ENCODE assay signal across 9 cellular contexts in the genomic region with DNA sequence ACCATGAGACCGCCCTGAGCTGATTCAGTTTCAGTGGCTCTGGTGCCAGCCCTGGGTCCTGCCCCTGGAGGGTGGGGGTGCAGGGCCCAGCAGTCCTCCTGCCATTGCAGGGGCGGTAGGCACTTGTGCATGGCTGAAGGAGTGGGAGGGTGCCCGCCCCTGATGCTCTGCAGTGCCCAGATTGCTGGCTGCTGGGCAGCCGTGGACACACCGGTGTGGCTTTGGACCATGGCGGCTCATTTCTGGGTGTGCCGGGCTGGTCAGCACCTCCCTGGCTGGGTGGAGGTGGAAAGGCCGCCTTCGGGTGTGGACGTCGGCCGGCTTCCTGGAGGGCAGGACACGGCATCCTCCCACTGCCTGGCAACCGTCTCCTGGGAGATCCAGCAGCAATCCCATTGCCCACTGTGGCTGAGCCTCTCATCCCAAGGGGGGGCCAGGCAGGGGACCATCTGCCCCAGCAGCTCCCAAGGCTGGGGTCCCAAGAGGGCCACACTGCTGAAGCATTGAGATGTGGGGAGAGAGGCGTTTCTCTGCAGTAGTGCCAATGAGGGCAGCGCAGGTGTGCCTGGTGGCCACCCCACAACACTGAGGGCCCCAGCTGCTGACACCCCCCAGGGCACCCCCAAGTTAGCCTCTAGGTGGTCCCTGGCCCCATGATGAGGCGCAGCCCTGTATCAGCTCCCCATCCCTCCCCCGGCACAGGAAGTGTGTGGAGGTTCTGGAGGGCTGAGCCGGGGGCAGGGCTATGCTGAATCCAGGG. TPM values are rescaled to one million over a fixed set of nuclear protein-coding genes. Genes with fewer than 3 reads are reported as not detected.
DNase-seq lines count a peak whose midpoint lies in the region; ATAC-seq and TF ChIP-seq lines count a peak whose summit lies in the region.
"Had no signal": no experiment of that assay in that cellular context is flagged by ENCODE, and none has a peak within 500 bp of the region (broad histone marks: within the 10 kb centered on the region; RNA-seq: fewer than 3 reads in every experiment).

No MANE protein-coding gene starts in this region.

- H3K36me3 Mint-ChIP-seq in CD4-positive, CD25-positive, alpha-beta regulatory T cell, result no peaks in the 10 kb centered on the region
- H3K36me3 Mint-ChIP-seq in IgD-negative memory B cell, result no peaks in the 10 kb centered on the region

- H3K4me1 Mint-ChIP-seq in CD4-positive, CD25-positive, alpha-beta regulatory T cell, result peaks cover 0 to 22% (median 8%) of the 10 kb centered on the region in 4 donors
- peaks cover 10 to 21% (median 15%) of the 10 kb centered on the region in 3 donors for H3K4me1 Mint-ChIP-seq in IgD-negative memory B cell

- peak overlapping the region; percentile 58 to 85 (median 74) for H3K4me3 Mint-ChIP-seq in CD4-positive, CD25-positive, alpha-beta regulatory T cell
- peak overlapping the region; percentile 34 to 91 (median 65) for H3K4me3 Mint-ChIP-seq in IgD-negative memory B cell

- no peaks in the 10 kb centered on the region for H3K36me3 ChIP-seq in CD4-positive, CD25-positive, alpha-beta regulatory T cell (ENCODE audit: control insufficient read depth, insufficient read depth, low read length)
- peaks cover 19% of the 10 kb centered on the region for H3K36me3 ChIP-seq in iPS-18a (ENCODE audit: control insufficient read depth, low read depth, low read length)

- H3K4me1 ChIP-seq in CD4-positive, CD25-positive, alpha-beta regulatory T cell (ENCODE audit: control insufficient read depth, insufficient read depth, low read length, poor library complexity, severe bottlenecking), result peaks cover 17% of the 10 kb centered on the region
- peaks cover 25% of the 10 kb centered on the region for H3K4me1 ChIP-seq in iPS-18a (ENCODE audit: control insufficient read depth, low read depth, low read length)

- ATAC-seq in CD4-positive, CD25-positive, alpha-beta regulatory T cell (ENCODE audit: low read depth in 2 of 2), result peak; percentile 52 to 55
- ATAC-seq in GM19463 (IDR thresholded peaks at IDR 0.05; ENCODE audit: unreplicated experiment), result peak; percentile 25
- ATAC-seq in HG03342 (IDR thresholded peaks at IDR 0.05; ENCODE audit: unreplicated experiment), result no peak
- no peak for ATAC-seq in omental fat pad (ENCODE audit: low FRiP score)

- no peaks in the 10 kb centered on the region for H3K9me3 Mint-ChIP-seq in CD4-positive, CD25-positive, alpha-beta regulatory T cell
- no peaks in the 10 kb centered on the region for H3K9me3 Mint-ChIP-seq in IgD-negative memory B cell

- H3K27me3 ChIP-seq in CD4-positive, CD25-positive, alpha-beta regulatory T cell (ENCODE audit: control insufficient read depth, insufficient read depth, low read length), result no peaks in the 10 kb centered on the region
- no peaks in the 10 kb centered on the region for H3K27me3 ChIP-seq in iPS-18a (ENCODE audit: control insufficient read depth, insufficient read depth, low read length)
- H3K27me3 ChIP-seq: ascending aorta had no signal

- TF ChIP-seq CTCF in omental fat pad (IDR thresholded peaks at IDR 0.05), result no peak

- no peak overlapping the region for H3K27ac ChIP-seq in CD4-positive, CD25-positive, alpha-beta regulatory T cell (ENCODE audit: insufficient read depth, low read length, poor library complexity, severe bottlenecking)
- peak overlapping the region; percentile 30 for H3K27ac ChIP-seq in iPS-18a (ENCODE audit: low read length)
- H3K27ac ChIP-seq: ascending aorta had no signal

- H3K9me3 ChIP-seq in CD4-positive, CD25-positive, alpha-beta regulatory T cell (ENCODE audit: control insufficient read depth in 2 of 2, low read length in 2 of 2), result no peaks in the 10 kb centered on the region
- H3K9me3 ChIP-seq in iPS-18a (ENCODE audit: control insufficient read depth, low read depth, low read length), result no peaks in the 10 kb centered on the region
- H3K9me3 ChIP-seq: ascending aorta had no signal

- H3K27ac Mint-ChIP-seq in CD4-positive, CD25-positive, alpha-beta regulatory T cell, result peak overlapping the region in 2 of 3 donors; percentile 67 to 82
- peak overlapping the region in 2 of 3 donors; percentile 61 to 87 for H3K27ac Mint-ChIP-seq in IgD-negative memory B cell

- DNase-seq in CD4-positive, CD25-positive, alpha-beta regulatory T cell, result no peak
- DNase-seq in putamen (ENCODE audit: low spot score) (no peak), NCI-H187 (lab: John Stamatoyannopoulos, UW) (no peak), omental fat pad (ENCODE audit: low spot score) (no peak)

- no peaks in the 10 kb centered on the region for H3K27me3 Mint-ChIP-seq in CD4-positive, CD25-positive, alpha-beta regulatory T cell
- peaks cover 2% of the 10 kb centered on the region for H3K27me3 Mint-ChIP-seq in IgD-negative memory B cell

- no peak overlapping the region for H3K9ac ChIP-seq in iPS-18a (ENCODE audit: low read length)

- H3K4me3 ChIP-seq in CD4-positive, CD25-positive, alpha-beta regulatory T cell (ENCODE audit: low read depth, low read length), result peak overlapping the region; percentile 44
- no peak overlapping the region for H3K4me3 ChIP-seq in iPS-18a (ENCODE audit: low read length)
- H3K4me3 ChIP-seq: ascending aorta had no signal

RNA-seq across cellular contexts. Expression of a gene that starts 12.9 kb away (rescaled TPM):
- 20.0 TPM for total RNA-seq in CD4-positive, CD25-positive, alpha-beta regulatory T cell
- polyA plus RNA-seq in CD4-positive, CD25-positive, alpha-beta regulatory T cell, result 1 to 10 TPM in 3 of 4 donors, under 1 TPM in 1; 0.56 to 1.6 (median 1.2) TPM
- polyA plus RNA-seq in IgD-negative memory B cell, result 2.0 TPM
- 10 to 100 TPM; 21.5 to 62.6 (median 29.3) TPM for total RNA-seq in omental fat pad

RNA-seq across cellular contexts. Expression of a gene that starts 43.3 kb away (rescaled TPM):
- total RNA-seq in CD4-positive, CD25-positive, alpha-beta regulatory T cell, result 1.8 TPM
- 1 to 10 TPM in 1 of 4 donors, under 1 TPM in 3; 0.43 to 1.4 (median 0.63) TPM for polyA plus RNA-seq in CD4-positive, CD25-positive, alpha-beta regulatory T cell
- polyA plus RNA-seq in IgD-negative memory B cell, result 1.9 TPM
- 1 to 10 TPM in 1 of 4 donors, under 1 TPM in 1, not detected in 2; 0.19 to 1.1 TPM for total RNA-seq in omental fat pad
- total RNA-seq: ascending aorta had no signal

Comparison
In these comparisons a context has a peak if more than half of its experiments do, and no peak if none do; other contexts are left out.
1. ATAC-seq: peak in CD4-positive, CD25-positive, alpha-beta regulatory T cell (2 of 2) and GM19463 (single experiment); none in HG03342 (single experiment) and omental fat pad (single experiment).